In the genomic region with DNA sequence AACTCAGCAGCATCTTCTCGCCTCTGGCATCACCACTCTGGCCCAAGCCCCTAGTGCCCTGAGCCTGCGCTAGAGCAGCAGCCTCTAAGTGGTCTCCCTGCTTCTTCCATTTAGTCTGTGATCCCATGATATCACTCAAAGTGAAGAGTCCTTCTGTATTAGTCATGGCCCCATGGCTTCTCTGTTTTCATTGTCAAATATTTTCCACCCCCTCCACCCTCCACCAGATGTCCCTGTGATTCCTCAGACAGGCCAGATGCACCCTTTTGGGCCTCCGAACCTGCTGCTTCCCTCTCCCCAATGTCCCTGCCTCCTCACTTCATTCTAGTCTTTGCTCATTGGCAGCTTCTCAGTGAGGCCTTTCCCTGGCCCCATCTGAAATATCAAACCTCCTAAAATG, we compare ENCODE assay signal across 15 cellular contexts.
DNase-seq lines count a peak whose midpoint lies in the region; ATAC-seq, FAIRE-seq and TF ChIP-seq lines count a peak whose summit lies in the region.
"Had no signal": no experiment of that assay in that cellular context is flagged by ENCODE, and none has a peak within 500 bp of the region (broad histone marks: within the 10 kb centered on the region; RNA-seq: fewer than 3 reads in every experiment).

No MANE protein-coding gene starts in this region.

- DNase-seq in BJ (ENCODE audit: low read depth) (peak; percentile 48), HT1080 (ENCODE audit: low read depth) (peak; percentile 64), bronchial epithelial cell (ENCODE audit: low read depth) (peak; percentile 44), mesenchymal stem cell (no peak), DMS153 (lab: John Stamatoyannopoulos, UW) (no peak), GM19240 (ENCODE audit: insufficient read length, low spot score) (no peak)
- DNase-seq in activated CD4-positive, alpha-beta T cell treated with anti-CD3 and anti-CD28 coated beads for 48 hours, result no peak
- DNase-seq: activated CD4-positive, alpha-beta T cell treated with anti-CD3 and anti-CD28 coated beads for 1 hour; activated T-cell treated with anti-CD3 and anti-CD28 coated beads, Interleukin-2, amount 50 U/mL, for 4 hours; effector memory CD8-positive, alpha-beta T cell; NCI-H1436 treated with DMSO at 0.1 percent for 48 hours; pancreas; SW 1271 had no signal

- H3K14ac ChIP-seq in mesenchymal stem cell (ENCODE audit: low read length in 2 of 2), result no peak overlapping the region

- no peak overlapping the region for H2BK12ac ChIP-seq in mesenchymal stem cell (ENCODE audit: low read length in 2 of 2)

- TF ChIP-seq CTCF in BJ (IDR thresholded peaks at IDR 0.05; ENCODE audit: insufficient read depth, low read depth, low read length) (peak; percentile 35), bronchial epithelial cell (IDR thresholded peaks at IDR 0.05; ENCODE audit: insufficient read depth, low read length, severe bottlenecking) (no peak)

- ATAC-seq in HG02759 (IDR thresholded peaks at IDR 0.05; ENCODE audit: unreplicated experiment), result no peak
- ATAC-seq: activated T-cell treated with anti-CD3 and anti-CD28 coated beads, Interleukin-2, amount 50 U/mL, for 4 hours; effector memory CD8-positive, alpha-beta T cell; pancreas had no signal

- H4K91ac ChIP-seq in mesenchymal stem cell (ENCODE audit: low read length), result no peak overlapping the region

- H2BK5ac ChIP-seq in mesenchymal stem cell (ENCODE audit: low read depth, low read length, poor library complexity, severe bottlenecking), result no peak overlapping the region

- 59% methylated on average over 3 of the region's 3 CpGs for WGBS in mesenchymal stem cell

- H3K9ac ChIP-seq in mesenchymal stem cell (ENCODE audit: low read length), result peak overlapping the region; percentile 22

- H3K36me3 ChIP-seq in BJ (ENCODE audit: control insufficient read depth, insufficient read depth, low read length) (no peaks in the 10 kb centered on the region; the same call in 1 of the 2 replicates), bronchial epithelial cell (ENCODE audit: control insufficient read depth, insufficient read depth, low read length) (no peaks in the 10 kb centered on the region), mesenchymal stem cell (ENCODE audit: control insufficient read depth in 1 of 2, insufficient read depth in 2 of 2, low read depth in 1 of 2, low read length in 2 of 2) (no peaks in the 10 kb centered on the region)
- H3K36me3 ChIP-seq: pancreas, tibial nerve had no signal

- H3K18ac ChIP-seq in mesenchymal stem cell (ENCODE audit: low read depth in 1 of 2, low read length in 2 of 2), result no peak overlapping the region

- no peak for FAIRE-seq in bronchial epithelial cell (lab: Jason Lieb, UNC)
- FAIRE-seq: pancreas had no signal

- POLR2A ChIA-PET in BJ (lab: Charles Lee), result no interaction called here

- H3K4me3 ChIP-seq in BJ (ENCODE audit: low read depth, low read length), result no peak overlapping the region
- H3K4me3 ChIP-seq in bronchial epithelial cell (ENCODE audit: low read depth, low read length), result no peak overlapping the region
- H3K4me3 ChIP-seq in mesenchymal stem cell (ENCODE audit: insufficient read depth in 1 of 2, low read depth in 1 of 2, low read length in 2 of 2), result no peak overlapping the region
- H3K4me3 ChIP-seq: pancreas, tibial nerve had no signal

- H2BK120ac ChIP-seq in mesenchymal stem cell (ENCODE audit: low read depth, low read length), result no peak overlapping the region

- H2BK15ac ChIP-seq in mesenchymal stem cell (ENCODE audit: low read depth, poor library complexity, severe bottlenecking), result no peak overlapping the region

- H3K27ac ChIP-seq in mesenchymal stem cell (ENCODE audit: low read length, poor library complexity, severe bottlenecking), result no peak overlapping the region
- H3K27ac ChIP-seq: pancreas, tibial nerve had no signal

- no peak overlapping the region for H2AK5ac ChIP-seq in mesenchymal stem cell (ENCODE audit: low read length, severe bottlenecking)

- H3K4ac ChIP-seq in mesenchymal stem cell (ENCODE audit: low read depth in 1 of 2, low read length in 2 of 2), result no peak overlapping the region

- no peak overlapping the region for H3K4me2 ChIP-seq in mesenchymal stem cell (ENCODE audit: low read length, poor library complexity, severe bottlenecking)

- H2AFZ ChIP-seq in mesenchymal stem cell (ENCODE audit: low read depth, low read length), result no peak overlapping the region

- CTCF ChIA-PET in BJ (lab: Yijun Ruan, JAX), result no interaction called here

- no peak overlapping the region for H4K8ac ChIP-seq in mesenchymal stem cell (ENCODE audit: low read length)

- H3K4me1 ChIP-seq in mesenchymal stem cell (ENCODE audit: control insufficient read depth, insufficient read depth, low read depth, low read length), result no peaks in the 10 kb centered on the region
- H3K4me1 ChIP-seq: pancreas had no signal

- H3K79me1 ChIP-seq in mesenchymal stem cell (replicated peaks; ENCODE audit: low read length, poor library complexity, severe bottlenecking), result no peaks in the 10 kb centered on the region

- no peaks in the 10 kb centered on the region for H3K9me3 ChIP-seq in mesenchymal stem cell (ENCODE audit: control insufficient read depth, low read length)
- H3K9me3 ChIP-seq: pancreas, tibial nerve had no signal

- no peaks in the 10 kb centered on the region; the same call in 1 of the 2 replicates for H3K27me3 ChIP-seq in BJ (ENCODE audit: control insufficient read depth, insufficient read depth, low read length)
- no peaks in the 10 kb centered on the region for H3K27me3 ChIP-seq in bronchial epithelial cell (ENCODE audit: control insufficient read depth, insufficient read depth, low read length)
- H3K27me3 ChIP-seq in mesenchymal stem cell (ENCODE audit: control insufficient read depth in 1 of 2, insufficient read depth in 1 of 2, low read length in 2 of 2), result no peaks in the 10 kb centered on the region
- H3K27me3 ChIP-seq: pancreas, tibial nerve had no signal

- H3K23ac ChIP-seq in mesenchymal stem cell (ENCODE audit: low read length in 2 of 2), result no peak overlapping the region

Comparison
In these comparisons a context has a peak if more than half of its experiments do, and no peak if none do; other contexts are left out.
1. DNase-seq: peak in BJ (single experiment), HT1080 (single experiment) and bronchial epithelial cell (single experiment); none in mesenchymal stem cell (single experiment), activated CD4-positive, alpha-beta T cell treated with anti-CD3 and anti-CD28 coated beads for 48 hours (single experiment), DMS153 (single experiment) and GM19240 (single experiment).